13 cellular contexts compared by ENCODE assay signal in the genomic region with DNA sequence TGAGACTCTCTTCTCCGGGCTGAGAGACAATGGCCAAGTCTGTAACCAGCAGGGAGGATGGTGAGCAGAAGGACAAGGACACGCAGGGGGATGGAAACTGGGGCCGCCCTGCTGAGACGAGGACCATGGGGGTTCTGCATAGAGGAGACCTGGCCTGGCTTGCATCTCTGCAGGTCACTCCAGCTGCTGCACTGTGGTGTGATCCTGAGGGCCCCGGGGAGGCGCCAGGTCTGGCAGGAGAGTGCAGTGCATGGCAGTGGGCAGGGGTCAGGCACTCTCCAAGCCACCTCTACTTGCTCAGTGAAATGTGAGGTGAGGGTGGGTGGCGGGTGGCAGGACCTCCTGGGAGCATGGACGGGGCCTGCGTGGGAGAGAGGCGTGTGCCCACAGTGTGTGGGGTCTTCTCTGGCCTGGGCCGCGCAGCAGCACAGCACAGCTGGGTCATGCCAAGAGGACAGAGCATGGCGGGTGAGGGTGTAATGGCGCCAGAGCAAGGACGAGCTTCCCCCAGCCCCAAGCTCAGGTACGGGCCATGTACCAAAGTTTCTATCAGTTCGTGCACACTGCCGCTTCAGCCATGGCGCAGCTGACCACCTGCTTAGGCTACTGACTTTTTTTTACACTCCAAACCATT. TPM values are rescaled to one million over a fixed set of nuclear protein-coding genes. Genes with fewer than 3 reads are reported as not detected.
DNase-seq lines count a peak whose midpoint lies in the region; ATAC-seq and TF ChIP-seq lines count a peak whose summit lies in the region.
"Had no signal": no experiment of that assay in that cellular context is flagged by ENCODE, and none has a peak within 500 bp of the region (broad histone marks: within the 10 kb centered on the region; RNA-seq: fewer than 3 reads in every experiment).

No MANE protein-coding gene starts in this region.

- no peak overlapping the region for H3K27ac ChIP-seq in RWPE1
- H3K27ac ChIP-seq: body of pancreas, upper lobe of right lung had no signal

- POLR2A ChIA-PET in activated naive CD8-positive, alpha-beta T cell treated with anti-CD3 and anti-CD28 coated beads, Interleukin-2, amount 10 ng/mL, durations not matched to agents 7 days and 5 days (lab: Charles Lee): no interaction called here
- POLR2A ChIA-PET in WTC11 (lab: Charles Lee): no interaction called here
- POLR2A ChIA-PET in RWPE1 (lab: Yijun Ruan, JAX; ENCODE audit: low non-redundant PET): interaction anchor here (0.6 kb wide), 1 partner anchor 12 kb away, joined by 3 read pairs; no protein-coding TSS in a partner anchor

- peaks cover 7% of the 10 kb centered on the region for H3K4me1 Mint-ChIP-seq in activated naive CD8-positive, alpha-beta T cell treated with anti-CD3 and anti-CD28 coated beads, Interleukin-2, amount 10 ng/mL, durations not matched to agents 7 days and 5 days
- H3K4me1 Mint-ChIP-seq in activated naive CD8-positive, alpha-beta T cell treated with anti-CD3 and anti-CD28 coated beads, Interleukin-2, amount 50 U/mL, for 24 hours: peaks cover 19% of the 10 kb centered on the region
- 0 out of 2 replicates have a peak, but pooled peaks cover 3% of the 10 kb centered on the region for H3K4me1 Mint-ChIP-seq in WTC11
- peaks cover 22% of the 10 kb centered on the region for H3K4me1 Mint-ChIP-seq in memory B cell
- H3K4me1 Mint-ChIP-seq in stimulated activated naive CD8-positive, alpha-beta T cell treated with anti-CD3 and anti-CD28 coated beads, Interleukin-15, amount 100 ng/mL, for 72 hours: peaks cover 10% of the 10 kb centered on the region

- no peaks in the 10 kb centered on the region for H3K9me3 Mint-ChIP-seq in activated naive CD8-positive, alpha-beta T cell treated with anti-CD3 and anti-CD28 coated beads, Interleukin-2, amount 10 ng/mL, durations not matched to agents 7 days and 5 days
- H3K9me3 Mint-ChIP-seq in activated naive CD8-positive, alpha-beta T cell treated with anti-CD3 and anti-CD28 coated beads, Interleukin-2, amount 50 U/mL, for 24 hours: no peaks in the 10 kb centered on the region
- H3K9me3 Mint-ChIP-seq in WTC11: peaks cover 10% of the 10 kb centered on the region; the same call in 1 of the 2 replicates
- no peaks in the 10 kb centered on the region for H3K9me3 Mint-ChIP-seq in memory B cell
- no peaks in the 10 kb centered on the region for H3K9me3 Mint-ChIP-seq in stimulated activated naive CD8-positive, alpha-beta T cell treated with anti-CD3 and anti-CD28 coated beads, Interleukin-15, amount 100 ng/mL, for 72 hours
- H3K9me3 Mint-ChIP-seq: T-helper 2 cell treated with Interferon-gamma antibody and Interleukin-4, amounts not matched to agents 5 μg/mL and 100 μg/mL, for 36 hours had no signal

- H3K36me3 Mint-ChIP-seq in activated naive CD8-positive, alpha-beta T cell treated with anti-CD3 and anti-CD28 coated beads, Interleukin-2, amount 10 ng/mL, durations not matched to agents 7 days and 5 days: peaks cover 37% of the 10 kb centered on the region
- peaks cover 44% of the 10 kb centered on the region for H3K36me3 Mint-ChIP-seq in activated naive CD8-positive, alpha-beta T cell treated with anti-CD3 and anti-CD28 coated beads, Interleukin-2, amount 50 U/mL, for 24 hours (ENCODE audit: low read depth)
- H3K36me3 Mint-ChIP-seq in WTC11: peaks cover 49% of the 10 kb centered on the region
- peaks cover 30% of the 10 kb centered on the region for H3K36me3 Mint-ChIP-seq in memory B cell

- TF ChIP-seq CTCF in WTC11 (IDR thresholded peaks at IDR 0.05) (no peak), RWPE1 (conservative IDR thresholded peaks at IDR 0.05; ENCODE audit: low read depth) (no peak)

- H3K4me3 Mint-ChIP-seq in activated naive CD8-positive, alpha-beta T cell treated with anti-CD3 and anti-CD28 coated beads, Interleukin-2, amount 10 ng/mL, durations not matched to agents 7 days and 5 days: no peak overlapping the region
- no peak overlapping the region for H3K4me3 Mint-ChIP-seq in activated naive CD8-positive, alpha-beta T cell treated with anti-CD3 and anti-CD28 coated beads, Interleukin-2, amount 50 U/mL, for 24 hours
- H3K4me3 Mint-ChIP-seq in WTC11: no peak overlapping the region
- H3K4me3 Mint-ChIP-seq in memory B cell: no peak overlapping the region
- H3K4me3 Mint-ChIP-seq in stimulated activated naive CD8-positive, alpha-beta T cell treated with anti-CD3 and anti-CD28 coated beads, Interleukin-15, amount 100 ng/mL, for 72 hours: no peak overlapping the region
- H3K4me3 Mint-ChIP-seq: T-helper 2 cell treated with Interferon-gamma antibody and Interleukin-4, amounts not matched to agents 5 μg/mL and 100 μg/mL, for 36 hours had no signal

- DNase-seq in activated naive CD8-positive, alpha-beta T cell treated with anti-CD3 and anti-CD28 coated beads, Interleukin-2, amount 10 ng/mL, durations not matched to agents 7 days and 5 days: no peak
- DNase-seq in activated naive CD8-positive, alpha-beta T cell treated with anti-CD3 and anti-CD28 coated beads, Interleukin-2, amount 50 U/mL, for 24 hours: no peak
- DNase-seq in WTC11 (ENCODE audit: low spot score): no peak
- DNase-seq in memory B cell (ENCODE audit: low spot score in 2 of 2): no peak
- DNase-seq in stimulated activated naive CD8-positive, alpha-beta T cell treated with anti-CD3 and anti-CD28 coated beads, Interleukin-15, amount 100 ng/mL, for 72 hours: no peak
- DNase-seq in RWPE1 (ENCODE audit: low spot score): no peak
- DNase-seq in NCI-H1417 (lab: John Stamatoyannopoulos, UW): no peak
- DNase-seq: islet precursor cell; stimulated activated naive CD4-positive, alpha-beta T cell had no signal

- CTCF ChIA-PET in WTC11 (lab: Charles Lee) (interaction anchor here (1.7 kb wide), 1 partner anchor 65 kb away, joined by 5 read pairs; no protein-coding TSS in a partner anchor), RWPE1 (lab: Yijun Ruan, JAX) (no interaction called here)

- ATAC-seq in activated naive CD8-positive, alpha-beta T cell treated with anti-CD3 and anti-CD28 coated beads, Interleukin-2, amount 10 ng/mL, durations not matched to agents 7 days and 5 days (ENCODE audit: low read depth): no peak
- no peak for ATAC-seq in activated naive CD8-positive, alpha-beta T cell treated with anti-CD3 and anti-CD28 coated beads, Interleukin-2, amount 50 U/mL, for 24 hours
- ATAC-seq in WTC11 (no peak), memory B cell (ENCODE audit: low read depth) (no peak), HG03135 (IDR thresholded peaks at IDR 0.05; ENCODE audit: unreplicated experiment) (no peak)
- ATAC-seq in stimulated activated naive CD8-positive, alpha-beta T cell treated with anti-CD3 and anti-CD28 coated beads, Interleukin-15, amount 100 ng/mL, for 72 hours: peak; percentile 21

- peak overlapping the region; percentile 48 for H3K27ac Mint-ChIP-seq in activated naive CD8-positive, alpha-beta T cell treated with anti-CD3 and anti-CD28 coated beads, Interleukin-2, amount 10 ng/mL, durations not matched to agents 7 days and 5 days
- H3K27ac Mint-ChIP-seq in activated naive CD8-positive, alpha-beta T cell treated with anti-CD3 and anti-CD28 coated beads, Interleukin-2, amount 50 U/mL, for 24 hours: no peak overlapping the region
- H3K27ac Mint-ChIP-seq in WTC11 (peak overlapping the region; percentile 70), memory B cell (peak overlapping the region; percentile 47)
- no peak overlapping the region for H3K27ac Mint-ChIP-seq in stimulated activated naive CD8-positive, alpha-beta T cell treated with anti-CD3 and anti-CD28 coated beads, Interleukin-15, amount 100 ng/mL, for 72 hours
- H3K27ac Mint-ChIP-seq: T-helper 2 cell treated with Interferon-gamma antibody and Interleukin-4, amounts not matched to agents 5 μg/mL and 100 μg/mL, for 36 hours had no signal

- no peaks in the 10 kb centered on the region for H3K27me3 Mint-ChIP-seq in activated naive CD8-positive, alpha-beta T cell treated with anti-CD3 and anti-CD28 coated beads, Interleukin-2, amount 10 ng/mL, durations not matched to agents 7 days and 5 days
- H3K27me3 Mint-ChIP-seq in activated naive CD8-positive, alpha-beta T cell treated with anti-CD3 and anti-CD28 coated beads, Interleukin-2, amount 50 U/mL, for 24 hours: no peaks in the 10 kb centered on the region
- no peaks in the 10 kb centered on the region for H3K27me3 Mint-ChIP-seq in WTC11 (ENCODE audit: low read depth)
- H3K27me3 Mint-ChIP-seq in memory B cell: no peaks in the 10 kb centered on the region
- no peaks in the 10 kb centered on the region for H3K27me3 Mint-ChIP-seq in stimulated activated naive CD8-positive, alpha-beta T cell treated with anti-CD3 and anti-CD28 coated beads, Interleukin-15, amount 100 ng/mL, for 72 hours

TF ChIP-seq in WTC11, 78 proteins besides CTCF, POLR2A, EP300 and RAD21:
- no peak for TF ChIP-seq CBFB (CRISPR knock-in tag; IDR thresholded peaks at IDR 0.05; ENCODE audit: low read depth)
- no peak for TF ChIP-seq NFATC4 (CRISPR knock-in tag; IDR thresholded peaks at IDR 0.05)
- TF ChIP-seq, protein P1, sequence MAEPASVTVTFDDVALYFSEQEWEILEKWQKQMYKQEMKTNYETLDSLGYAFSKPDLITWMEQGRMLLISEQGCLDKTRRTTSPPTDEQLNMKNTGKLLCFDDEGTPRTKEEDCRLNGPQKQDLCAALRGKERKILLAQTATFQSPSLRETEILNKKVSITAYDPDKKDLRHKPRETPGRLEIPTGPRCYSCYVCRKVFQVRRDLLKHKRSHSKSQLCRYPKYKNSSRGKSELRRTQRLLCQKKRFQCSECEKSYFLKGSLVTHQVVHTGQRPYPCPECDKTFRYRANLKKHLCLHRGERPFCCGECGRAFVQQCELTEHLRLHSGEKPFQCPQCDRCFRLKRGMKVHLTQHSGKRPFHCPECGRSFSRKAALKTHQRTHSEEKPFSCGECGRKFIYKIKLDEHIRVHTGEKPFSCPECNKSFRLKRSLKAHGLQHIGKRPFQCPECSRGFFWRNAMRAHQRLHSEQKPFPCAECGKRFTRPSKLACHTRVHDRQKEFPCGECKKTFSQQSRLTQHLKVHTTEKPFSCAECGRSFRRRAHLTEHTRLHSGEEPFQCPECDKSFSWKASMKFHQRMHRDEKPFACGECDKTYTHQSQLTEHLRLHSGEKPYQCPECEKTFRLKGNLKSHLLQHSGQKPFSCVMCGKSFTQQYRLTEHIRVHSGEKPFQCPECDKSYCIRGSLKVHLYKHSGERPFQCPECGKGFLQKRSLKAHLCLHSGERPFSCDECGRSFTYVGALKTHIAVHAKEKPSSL (CRISPR knock-in tag; conservative IDR thresholded peaks at IDR 0.05): no peak
- no peak for TF ChIP-seq ZMAT4 (CRISPR knock-in tag; IDR thresholded peaks at IDR 0.05)

RNA-seq across cellular contexts. Expression of gene KLHDC4, which starts 43.1 kb away (rescaled TPM):
- total RNA-seq in activated naive CD8-positive, alpha-beta T cell treated with anti-CD3 and anti-CD28 coated beads, Interleukin-2, amount 10 ng/mL, durations not matched to agents 7 days and 5 days: 100 to 1,000 TPM in 1 of 2 experiments, 10 to 100 TPM in 1; 99.4 to 105 TPM
- total RNA-seq in WTC11 (2021): 60.0 to 63.6 TPM (median 60.5 TPM) in 3 replicates

Comparison
In these comparisons a context has a peak if more than half of its experiments do, and no peak if none do; other contexts are left out.
1. H3K27ac Mint-ChIP-seq: peak in activated naive CD8-positive, alpha-beta T cell treated with anti-CD3 and anti-CD28 coated beads, Interleukin-2, amount 10 ng/mL, durations not matched to agents 7 days and 5 days (single experiment), WTC11 (single experiment) and memory B cell (single experiment); none in activated naive CD8-positive, alpha-beta T cell treated with anti-CD3 and anti-CD28 coated beads, Interleukin-2, amount 50 U/mL, for 24 hours (single experiment) and stimulated activated naive CD8-positive, alpha-beta T cell treated with anti-CD3 and anti-CD28 coated beads, Interleukin-15, amount 100 ng/mL, for 72 hours (0 of 2).